ENCODE assay signal across 21 cellular contexts in the genomic region with DNA sequence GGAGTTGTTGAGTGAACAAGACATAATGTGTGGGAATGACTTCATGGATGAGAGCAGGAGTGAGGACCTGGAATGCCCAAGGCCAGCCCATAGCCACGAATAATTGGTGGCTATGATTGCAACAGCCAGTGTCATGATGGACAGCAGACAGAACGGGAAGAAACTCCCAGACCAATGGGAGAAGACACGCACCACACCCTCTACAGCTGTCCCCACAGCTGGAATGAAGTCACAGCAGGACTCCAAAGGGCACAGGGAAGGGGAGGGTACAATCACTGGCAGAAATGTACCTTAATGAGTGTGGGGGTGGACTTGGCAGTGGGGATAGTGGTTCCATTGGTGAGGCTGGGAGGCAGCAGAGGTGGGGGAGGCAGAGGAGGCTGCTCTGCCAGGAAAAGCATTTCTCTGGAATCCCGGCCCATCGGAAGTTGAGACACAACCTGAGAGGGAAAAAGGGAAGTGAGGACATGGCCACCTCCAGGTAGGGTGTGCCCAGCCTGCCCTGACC. TPM values are rescaled to one million over a fixed set of nuclear protein-coding genes. Genes with fewer than 3 reads are reported as not detected.
DNase-seq lines count a peak whose midpoint lies in the region; ATAC-seq, FAIRE-seq and TF ChIP-seq lines count a peak whose summit lies in the region.
"Had no signal": no experiment of that assay in that cellular context is flagged by ENCODE, and none has a peak within 500 bp of the region (broad histone marks: within the 10 kb centered on the region; RNA-seq: fewer than 3 reads in every experiment).

No MANE protein-coding gene starts in this region.

- H3K27ac ChIP-seq in CD4-positive, alpha-beta T cell (ENCODE audit: low read depth, low read length) = no peak overlapping the region
- H3K27ac ChIP-seq in vagina (no peak overlapping the region), tibial nerve (peak overlapping the region in 1 of 4 donors; percentile 90)
- H3K27ac ChIP-seq: coronary artery, gastroesophageal sphincter, SK-N-MC, tibial artery had no signal

- FAIRE-seq in bronchial epithelial cell (lab: Jason Lieb, UNC) = peak; percentile 83

- no peak overlapping the region for H3K4me3 Mint-ChIP-seq in activated CD4-positive, alpha-beta T cell treated with anti-CD3 and anti-CD28 coated beads for 36 hours
- no peak overlapping the region for H3K4me3 Mint-ChIP-seq in CD4-positive, alpha-beta T cell
- no peak overlapping the region for H3K4me3 Mint-ChIP-seq in osteocyte (ENCODE audit: unreplicated experiment)
- no peak overlapping the region for H3K4me3 Mint-ChIP-seq in activated CD4-positive, alpha-beta memory T cell treated with anti-CD3 and anti-CD28 coated beads, Interleukin-2, amount 10 ng/mL, durations not matched to agents 7 days and 5 days

- TF ChIP-seq POLR2A in vagina (IDR thresholded peaks at IDR 0.05) = no peak
- no peak for TF ChIP-seq POLR2A in tibial nerve (IDR thresholded peaks at IDR 0.05)

- POLR2A ChIA-PET in activated CD4-positive, alpha-beta T cell treated with anti-CD3 and anti-CD28 coated beads for 36 hours (lab: Charles Lee) = no interaction called here
- POLR2A ChIA-PET in CD4-positive, alpha-beta T cell (lab: Charles Lee) = interaction anchor here (1.0 kb wide), 1 partner anchor 21 kb away, joined by 4 read pairs; no protein-coding TSS in a partner anchor
- POLR2A ChIA-PET in activated CD4-positive, alpha-beta memory T cell treated with anti-CD3 and anti-CD28 coated beads, Interleukin-2, amount 10 ng/mL, durations not matched to agents 7 days and 5 days (lab: Charles Lee) = interaction anchor here (1.2 kb wide), 1 partner anchor 13 kb away, joined by 3 read pairs; no protein-coding TSS in a partner anchor

- no peak for ATAC-seq in activated CD4-positive, alpha-beta T cell treated with anti-CD3 and anti-CD28 coated beads for 36 hours
- no peak for ATAC-seq in CD4-positive, alpha-beta T cell (ENCODE audit: poor library complexity)
- ATAC-seq: gastroesophageal sphincter, PC-3 had no signal

- peaks cover 24% of the 10 kb centered on the region for H3K36me3 Mint-ChIP-seq in activated CD4-positive, alpha-beta T cell treated with anti-CD3 and anti-CD28 coated beads for 36 hours (ENCODE audit: low read depth)
- peaks cover 86% of the 10 kb centered on the region for H3K36me3 Mint-ChIP-seq in CD4-positive, alpha-beta T cell (ENCODE audit: low read depth)
- H3K36me3 Mint-ChIP-seq in osteocyte (ENCODE audit: unreplicated experiment) = peaks cover 43% of the 10 kb centered on the region
- H3K36me3 Mint-ChIP-seq in activated CD4-positive, alpha-beta memory T cell treated with anti-CD3 and anti-CD28 coated beads, Interleukin-2, amount 10 ng/mL, durations not matched to agents 7 days and 5 days (ENCODE audit: low read depth) = peaks cover 54% of the 10 kb centered on the region

- no peak for TF ChIP-seq EP300 in tibial nerve (IDR thresholded peaks at IDR 0.05)

- H3K4me3 ChIP-seq in bronchial epithelial cell (ENCODE audit: low read depth, low read length) (no peak overlapping the region), vagina (no peak overlapping the region), tibial nerve (no peak overlapping the region)
- H3K4me3 ChIP-seq: coronary artery, gastroesophageal sphincter, SK-N-MC, tibial artery had no signal

- H3K4me1 Mint-ChIP-seq in activated CD4-positive, alpha-beta T cell treated with anti-CD3 and anti-CD28 coated beads for 36 hours = no peaks in the 10 kb centered on the region
- H3K4me1 Mint-ChIP-seq in CD4-positive, alpha-beta T cell (ENCODE audit: low read depth) = peaks cover 23% of the 10 kb centered on the region
- no peaks in the 10 kb centered on the region for H3K4me1 Mint-ChIP-seq in osteocyte (ENCODE audit: unreplicated experiment)
- peaks cover 3% of the 10 kb centered on the region for H3K4me1 Mint-ChIP-seq in activated CD4-positive, alpha-beta memory T cell treated with anti-CD3 and anti-CD28 coated beads, Interleukin-2, amount 10 ng/mL, durations not matched to agents 7 days and 5 days

- H3K36me3 ChIP-seq in bronchial epithelial cell (ENCODE audit: control insufficient read depth, insufficient read depth, low read length) (peaks cover 60% of the 10 kb centered on the region), vagina (peaks cover 0 to 75% of the 10 kb centered on the region in 2 donors), tibial nerve (peaks cover 0 to 91% (median 24%) of the 10 kb centered on the region in 3 donors)

- DNase-seq in activated CD4-positive, alpha-beta T cell treated with anti-CD3 and anti-CD28 coated beads for 36 hours = no peak
- DNase-seq in activated CD4-positive, alpha-beta T cell treated with anti-CD3 and anti-CD28 coated beads for 4 hours = no peak
- no peak for DNase-seq in CD4-positive, alpha-beta T cell
- DNase-seq in bronchial epithelial cell (ENCODE audit: low read depth) = no peak
- DNase-seq in osteocyte (ENCODE audit: extremely low spot score, unreplicated experiment) = no peak
- no peak for DNase-seq in vagina (ENCODE audit: extremely low spot score in 2 of 2)
- no peak for DNase-seq in activated CD4-positive, alpha-beta memory T cell treated with anti-CD3 and anti-CD28 coated beads, Interleukin-2, amount 10 ng/mL, durations not matched to agents 7 days and 5 days
- no peak for DNase-seq in tibial nerve (ENCODE audit: low spot score in 2 of 2)
- DNase-seq: activated CD8-positive, alpha-beta memory T cell treated with anti-CD3 and anti-CD28 coated beads for 24 hours; EL; mesenchymal stem cell; NCI-H2081; NCI-H526 treated with DMSO at 0.1 percent for 48 hours; occipital lobe; PC-3; stimulated activated CD4-positive, alpha-beta T cell treated with anti-CD3 and anti-CD28 coated beads, Interleukin-4, amount 100 ng/mL, for 4 hours; tibial artery had no signal

- no peaks in the 10 kb centered on the region for H3K9me3 Mint-ChIP-seq in activated CD4-positive, alpha-beta T cell treated with anti-CD3 and anti-CD28 coated beads for 36 hours (ENCODE audit: low read depth)
- no peaks in the 10 kb centered on the region for H3K9me3 Mint-ChIP-seq in CD4-positive, alpha-beta T cell
- H3K9me3 Mint-ChIP-seq in osteocyte (ENCODE audit: unreplicated experiment) = no peaks in the 10 kb centered on the region
- no peaks in the 10 kb centered on the region for H3K9me3 Mint-ChIP-seq in activated CD4-positive, alpha-beta memory T cell treated with anti-CD3 and anti-CD28 coated beads, Interleukin-2, amount 10 ng/mL, durations not matched to agents 7 days and 5 days
- H3K9me3 Mint-ChIP-seq: activated T-helper 2 cell treated with anti-CD3 and anti-CD28 coated beads, Interferon-gamma antibody, Interleukin-2, Interleukin-4, amounts not matched to agents 10 μg/mL and 5 μg/mL and 100 μg/mL, durations not matched to agents 14 hours and 24 hours and 36 hours had no signal

- 69 to 70% methylated on average over 5 of the region's 5 CpGs for WGBS in tibial nerve, 2 donors

- no peaks in the 10 kb centered on the region for H3K27me3 ChIP-seq in CD4-positive, alpha-beta T cell (ENCODE audit: control insufficient read depth, insufficient read depth, low read length)
- no peaks in the 10 kb centered on the region for H3K27me3 ChIP-seq in bronchial epithelial cell (ENCODE audit: control insufficient read depth, insufficient read depth, low read length)
- no peaks in the 10 kb centered on the region for H3K27me3 ChIP-seq in vagina
- no peaks in the 10 kb centered on the region for H3K27me3 ChIP-seq in tibial nerve
- H3K27me3 ChIP-seq: gastroesophageal sphincter, tibial artery had no signal

- H3K27ac Mint-ChIP-seq in activated CD4-positive, alpha-beta T cell treated with anti-CD3 and anti-CD28 coated beads for 36 hours = peak overlapping the region; percentile 34
- H3K27ac Mint-ChIP-seq in CD4-positive, alpha-beta T cell = peak overlapping the region; percentile 27
- H3K27ac Mint-ChIP-seq in osteocyte (ENCODE audit: unreplicated experiment) = peak overlapping the region; percentile 12
- no peak overlapping the region for H3K27ac Mint-ChIP-seq in activated CD4-positive, alpha-beta memory T cell treated with anti-CD3 and anti-CD28 coated beads, Interleukin-2, amount 10 ng/mL, durations not matched to agents 7 days and 5 days

- no peaks in the 10 kb centered on the region for H3K9me3 ChIP-seq in CD4-positive, alpha-beta T cell (ENCODE audit: control insufficient read depth, low read length)
- H3K9me3 ChIP-seq in vagina = no peaks in the 10 kb centered on the region
- no peaks in the 10 kb centered on the region for H3K9me3 ChIP-seq in tibial nerve
- H3K9me3 ChIP-seq: gastroesophageal sphincter, tibial artery had no signal

- no peaks in the 10 kb centered on the region for H3K27me3 Mint-ChIP-seq in activated CD4-positive, alpha-beta T cell treated with anti-CD3 and anti-CD28 coated beads for 36 hours
- H3K27me3 Mint-ChIP-seq in CD4-positive, alpha-beta T cell = no peaks in the 10 kb centered on the region
- H3K27me3 Mint-ChIP-seq in osteocyte (ENCODE audit: unreplicated experiment) = no peaks in the 10 kb centered on the region
- H3K27me3 Mint-ChIP-seq in activated CD4-positive, alpha-beta memory T cell treated with anti-CD3 and anti-CD28 coated beads, Interleukin-2, amount 10 ng/mL, durations not matched to agents 7 days and 5 days = no peaks in the 10 kb centered on the region

- no peaks in the 10 kb centered on the region for H3K4me1 ChIP-seq in vagina
- peaks cover 0 to 42% (median 12%) of the 10 kb centered on the region in 4 donors for H3K4me1 ChIP-seq in tibial nerve

- CTCF ChIA-PET in activated CD4-positive, alpha-beta T cell treated with anti-CD3 and anti-CD28 coated beads for 36 hours (lab: Charles Lee) = interaction anchor here (1.3 to 1.5 kb wide), 2 partner anchors 8 to 223 kb away, joined by 3 to 4 read pairs; no protein-coding TSS in a partner anchor
- CTCF ChIA-PET in CD4-positive, alpha-beta T cell (lab: Charles Lee) = no interaction called here
- CTCF ChIA-PET in activated CD4-positive, alpha-beta memory T cell treated with anti-CD3 and anti-CD28 coated beads, Interleukin-2, amount 10 ng/mL, durations not matched to agents 7 days and 5 days (lab: Charles Lee) = no interaction called here

- no peak for TF ChIP-seq CTCF in CD4-positive, alpha-beta T cell (IDR thresholded peaks at IDR 0.05)
- no peak for TF ChIP-seq CTCF in bronchial epithelial cell (IDR thresholded peaks at IDR 0.05; ENCODE audit: insufficient read depth, low read length, severe bottlenecking)
- TF ChIP-seq CTCF in osteocyte (IDR thresholded peaks at IDR 0.05) = no peak
- TF ChIP-seq CTCF in vagina (IDR thresholded peaks at IDR 0.05) = no peak
- no peak for TF ChIP-seq CTCF in tibial nerve (IDR thresholded peaks at IDR 0.05)

- intact Hi-C loops in activated CD4-positive, alpha-beta T cell treated with anti-CD3 and anti-CD28 coated beads for 36 hours (cut with DNase I, micrococcal nuclease) = no loop called here
- intact Hi-C loops in CD4-positive, alpha-beta T cell (cut with DNase I, micrococcal nuclease) = no loop called here
- intact Hi-C loops in vagina (cut with DNase I) = no loop called here

RNA-seq across cellular contexts. Expression of a gene that starts 52.9 kb away (rescaled TPM):
- 10 to 100 TPM; 52.7 to 53.4 TPM for total RNA-seq in activated CD4-positive, alpha-beta T cell treated with anti-CD3 and anti-CD28 coated beads for 36 hours
- 10 to 100 TPM; 87.9 to 89.9 TPM for total RNA-seq in CD4-positive, alpha-beta T cell
- total RNA-seq in bronchial epithelial cell = 45.5 and 65.5 TPM in 2 replicates
- 69.8 and 81.6 TPM in 2 replicates for total RNA-seq in osteocyte
- total RNA-seq in vagina = 75.6 TPM
- 10 to 100 TPM; 70.0 to 72.2 TPM for total RNA-seq in activated CD4-positive, alpha-beta memory T cell treated with anti-CD3 and anti-CD28 coated beads, Interleukin-2, amount 10 ng/mL, durations not matched to agents 7 days and 5 days
- total RNA-seq in tibial nerve = 100 to 1,000 TPM in 1 of 4 donors, 10 to 100 TPM in 3; 47.2 to 106 (median 69.2) TPM
